Comparison of ENCODE assay signal across 8 cellular contexts in genomic region chr17:59829217-59830006, GRCh38.
A peak's percentile ranks its signal among the peaks of the same experiment; 100 is the strongest.
DNase-seq lines count a peak whose midpoint lies in the region; ATAC-seq and TF ChIP-seq lines count a peak whose summit lies in the region.

No MANE protein-coding gene starts in this region.

- 5% methylated on average over 4 of the region's 4 CpGs for WGBS in esophagus squamous epithelium, 2 donors
- WGBS in trophoblast cell (ENCODE audit: extremely low coverage, insufficient coverage, insufficient read length) = no CpG with 5 or more reads among the region's 4 CpGs

- no peak overlapping the region for H2AK5ac ChIP-seq in trophoblast cell (ENCODE audit: low read length)

- no peak overlapping the region for H3K4ac ChIP-seq in trophoblast cell (ENCODE audit: low read depth, low read length)

- H3K79me1 ChIP-seq in trophoblast cell (ENCODE audit: low read length) = peaks cover 13% of the 10 kb centered on the region

- TF ChIP-seq CTCF in AG09309 (IDR thresholded peaks at IDR 0.05; ENCODE audit: control insufficient read depth, insufficient read depth, low read depth, low read length, missing control alignments) = no peak
- TF ChIP-seq CTCF in esophagus squamous epithelium (IDR thresholded peaks at IDR 0.05) = no peak

- H4K8ac ChIP-seq in trophoblast cell (ENCODE audit: low read depth, low read length) = no peak overlapping the region

- intact Hi-C loops in esophagus squamous epithelium (cut with DNase I) = no loop called here

- H3K79me2 ChIP-seq in trophoblast cell (ENCODE audit: control insufficient read depth, insufficient read depth, low read length, poor library complexity) = no peaks in the 10 kb centered on the region

- H3K14ac ChIP-seq in trophoblast cell (ENCODE audit: low read length) = no peak overlapping the region

- H2BK120ac ChIP-seq in trophoblast cell (ENCODE audit: insufficient read depth, low read length, poor library complexity) = peak overlapping the region; percentile 33

- H3K9me3 ChIP-seq in esophagus squamous epithelium (no peaks in the 10 kb centered on the region), trophoblast cell (ENCODE audit: insufficient read depth, low read depth, low read length) (no peaks in the 10 kb centered on the region)

- H2BK12ac ChIP-seq in trophoblast cell (ENCODE audit: low read length) = no peak overlapping the region

- peaks cover 24 to 73% (median 44%) of the 10 kb centered on the region in 3 donors for H3K4me1 ChIP-seq in esophagus squamous epithelium
- peaks cover 3 to 8% of the 10 kb centered on the region in 2 experiments for H3K4me1 ChIP-seq in trophoblast cell (ENCODE audit: control insufficient read depth in 1 of 2, insufficient read depth in 2 of 2, low read length in 2 of 2)

- no peak overlapping the region for H2AFZ ChIP-seq in trophoblast cell (ENCODE audit: insufficient read depth, low read length, poor library complexity)

- ATAC-seq in GM18499 (IDR thresholded peaks at IDR 0.05; ENCODE audit: insufficient read depth, unreplicated experiment) (peak; percentile 70), HG02852 (IDR thresholded peaks at IDR 0.05; ENCODE audit: unreplicated experiment) (peak; percentile 72), HG03039 (IDR thresholded peaks at IDR 0.05; ENCODE audit: unreplicated experiment) (no peak)

- H3K18ac ChIP-seq in trophoblast cell (ENCODE audit: low read length) = no peak overlapping the region

- H3K27ac ChIP-seq in esophagus squamous epithelium (peak overlapping the region; percentile 75 to 87 (median 81)), trophoblast cell (ENCODE audit: low read depth, low read length) (peak overlapping the region; percentile 16)

- peak in 1 of 4 donors; percentile 21 for TF ChIP-seq POLR2A in esophagus squamous epithelium (IDR thresholded peaks at IDR 0.05)

- H3K36me3 ChIP-seq in esophagus squamous epithelium = no peaks in the 10 kb centered on the region
- peaks cover 0 to 6% of the 10 kb centered on the region in 2 experiments for H3K36me3 ChIP-seq in trophoblast cell (ENCODE audit: control insufficient read depth in 1 of 2, insufficient read depth in 2 of 2, low read length in 2 of 2)

- H3K4me3 ChIP-seq in AG09309 (ENCODE audit: control insufficient read depth, low read depth, low read length) = no peak overlapping the region
- H3K4me3 ChIP-seq in esophagus squamous epithelium = peak overlapping the region in 2 of 4 donors; percentile 11 to 34
- H3K4me3 ChIP-seq in trophoblast cell (ENCODE audit: low read depth, low read length) = no peak overlapping the region

- H3K27me3 ChIP-seq in esophagus squamous epithelium = no peaks in the 10 kb centered on the region
- H3K27me3 ChIP-seq in trophoblast cell (ENCODE audit: insufficient read depth, low read length) = no peaks in the 10 kb centered on the region

- no peak overlapping the region for H4K12ac ChIP-seq in trophoblast cell (ENCODE audit: low read depth, low read length)

- H3K9ac ChIP-seq in trophoblast cell (ENCODE audit: low read length) = no peak overlapping the region

- DNase-seq in AG09309 (ENCODE audit: low read depth) (peak; percentile 98), NCI-H1436 (lab: John Stamatoyannopoulos, UW) (peak; percentile 90), T-helper 22 cell (ENCODE audit: low read depth) (peak; percentile 45), esophagus squamous epithelium (lab: John Stamatoyannopoulos, UW) (no peak), trophoblast cell (peak; percentile 30 to 55)

- no peak overlapping the region for H2BK5ac ChIP-seq in trophoblast cell (ENCODE audit: low read depth, low read length, poor library complexity)

- H3K4me2 ChIP-seq in trophoblast cell (ENCODE audit: low read length) = no peak overlapping the region

- no peak overlapping the region for H3K23ac ChIP-seq in trophoblast cell (ENCODE audit: low read length)

- H4K91ac ChIP-seq in trophoblast cell (ENCODE audit: low read depth, low read length) = no peak overlapping the region
